ENCODE assay signal across 1 cellular context in genomic region chr7:36273836-36274235, GRCh38.
TF ChIP-seq lines count a peak whose summit lies in the region.

No MANE protein-coding gene starts in this region.

TF ChIP-seq in IMR-90, 13 proteins besides CTCF, POLR2A, EP300 and RAD21 (continued from another document):
- TF ChIP-seq USF2 (IDR thresholded peaks at IDR 0.05; ENCODE audit: low read depth, low read length) (no peak), MXI1 (IDR thresholded peaks at IDR 0.05; ENCODE audit: borderline replicate concordance, low read depth, low read length) (no peak), NFE2L2 (IDR thresholded peaks at IDR 0.05; ENCODE audit: low read depth, low read length) (no peak)
